ENCODE assay signal across 8 cellular contexts in genomic region chr15:77409259-77410156, GRCh38. TPM values are rescaled to one million over a fixed set of nuclear protein-coding genes. Genes with fewer than 3 reads are reported as not detected.
DNase-seq lines count a peak whose midpoint lies in the region; ATAC-seq and TF ChIP-seq lines count a peak whose summit lies in the region.

No MANE protein-coding gene starts in this region.

- H3K27me3 ChIP-seq in WERI-Rb-1 (ENCODE audit: insufficient read depth, low read depth, severe bottlenecking), result no peaks in the 10 kb centered on the region

- no peak overlapping the region for H3K4me3 ChIP-seq in WERI-Rb-1 (ENCODE audit: low read depth, low read length)

- H3K4me1 Mint-ChIP-seq in IgD-negative memory B cell, result peaks cover 33 to 43% (median 43%) of the 10 kb centered on the region in 3 donors
- H3K4me1 Mint-ChIP-seq in chondrocyte (ENCODE audit: low read depth), result peaks cover 69% of the 10 kb centered on the region

- in situ Hi-C loops in G401 (cut with HindIII; ENCODE audit: low sequenced_read_pairs), result no loop called here

- peak overlapping the region; percentile 8 to 81 (median 42) for H3K27ac Mint-ChIP-seq in IgD-negative memory B cell
- H3K27ac Mint-ChIP-seq in chondrocyte (ENCODE audit: unreplicated experiment), result peak overlapping the region; percentile 87

- H3K36me3 Mint-ChIP-seq in IgD-negative memory B cell (peaks cover 3% of the 10 kb centered on the region), chondrocyte (ENCODE audit: low read depth) (peaks cover 5% of the 10 kb centered on the region)

- no peaks in the 10 kb centered on the region for H3K36me3 ChIP-seq in WERI-Rb-1

- H3K4me3 Mint-ChIP-seq in IgD-negative memory B cell, result peak overlapping the region; percentile 59 to 92 (median 64)
- H3K4me3 Mint-ChIP-seq in chondrocyte (ENCODE audit: unreplicated experiment), result no peak overlapping the region

- H3K27me3 Mint-ChIP-seq in IgD-negative memory B cell, result no peaks in the 10 kb centered on the region
- no peaks in the 10 kb centered on the region for H3K27me3 Mint-ChIP-seq in chondrocyte (ENCODE audit: low read depth)

- DNase-seq in Ammon's horn (ENCODE audit: low spot score), result peak; percentile 27
- DNase-seq in chondrocyte (ENCODE audit: low spot score), result no peak
- no peak for DNase-seq in effector CD4-positive, alpha-beta T cell
- DNase-seq in WERI-Rb-1, result no peak
- DNase-seq in G401 (ENCODE audit: low spot score), result no peak
- DNase-seq in ecto neural progenitor cell (ENCODE audit: low spot score), result no peak

- ATAC-seq in GM19351 (IDR thresholded peaks at IDR 0.05; ENCODE audit: unreplicated experiment), result peak; percentile 80

- TF ChIP-seq CTCF in chondrocyte (IDR thresholded peaks at IDR 0.05), result no peak
- TF ChIP-seq CTCF in WERI-Rb-1 (IDR thresholded peaks at IDR 0.05; ENCODE audit: low read depth, low read length), result no peak

- no peak overlapping the region for H3K27ac ChIP-seq in WERI-Rb-1

- H3K9me3 Mint-ChIP-seq in IgD-negative memory B cell, result no peaks in the 10 kb centered on the region
- H3K9me3 Mint-ChIP-seq in chondrocyte (ENCODE audit: low read depth), result peaks cover 11% of the 10 kb centered on the region

- no peaks in the 10 kb centered on the region for H3K9me3 ChIP-seq in WERI-Rb-1 (ENCODE audit: severe bottlenecking)

RNA-seq across cellular contexts. Expression of gene PEAK1, which starts 10.4 kb away (rescaled TPM):
- 5.8 TPM for polyA plus RNA-seq in IgD-negative memory B cell
- 143 to 206 TPM (median 148 TPM) in 3 replicates for total RNA-seq in chondrocyte
- 13.2 and 14.3 TPM in 2 replicates for total RNA-seq in G401 (2014; rRNA removed; shearing (Covaris generic))

RNA-seq across cellular contexts. Expression of gene HMG20A, which starts 11.2 kb away (rescaled TPM):
- polyA plus RNA-seq in IgD-negative memory B cell, result 34.2 TPM
- total RNA-seq in chondrocyte, result 35.5 to 42.5 TPM (median 35.8 TPM) in 3 replicates
- total RNA-seq in G401 (2014; rRNA removed; shearing (Covaris generic)), result 8.6 and 9.8 TPM in 2 replicates
